16 cellular contexts compared by ENCODE assay signal in the genomic region with DNA sequence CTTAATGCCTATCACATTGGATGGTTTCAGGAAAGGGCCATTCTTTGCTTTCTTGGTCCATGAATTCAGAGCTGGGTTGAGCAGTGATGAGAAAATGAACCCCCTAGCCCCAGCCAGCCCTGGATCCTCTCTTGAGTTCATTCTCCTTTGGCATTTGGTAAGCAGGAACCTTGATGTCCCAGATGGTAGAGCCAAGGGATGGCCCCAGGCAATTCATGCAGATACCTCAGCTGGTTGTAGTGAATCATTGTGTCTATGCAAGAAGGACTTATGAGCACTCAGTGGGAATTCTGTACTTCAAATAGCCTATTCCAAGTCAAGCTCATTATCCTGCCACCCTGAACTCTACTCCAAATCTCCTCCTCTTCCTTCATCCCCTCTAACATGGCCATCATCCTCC.
DNase-seq lines count a peak whose midpoint lies in the region; ATAC-seq and TF ChIP-seq lines count a peak whose summit lies in the region.
"Had no signal": no experiment of that assay in that cellular context is flagged by ENCODE, and none has a peak within 500 bp of the region (broad histone marks: within the 10 kb centered on the region; RNA-seq: fewer than 3 reads in every experiment).

No MANE protein-coding gene starts in this region.

- no peak overlapping the region for H2AK5ac ChIP-seq in mesendoderm (ENCODE audit: low read length)

- H3K56ac ChIP-seq in mesendoderm (ENCODE audit: low read length) = no peak overlapping the region

- H3K4me3 ChIP-seq in epithelial cell of esophagus (ENCODE audit: low read length) (no peak overlapping the region), mesendoderm (ENCODE audit: low read length) (no peak overlapping the region)
- H3K4me3 ChIP-seq: BLaER1, GM12878 had no signal

- no peak overlapping the region for H3K23ac ChIP-seq in mesendoderm (ENCODE audit: low read length)

- H3K9ac ChIP-seq in mesendoderm (ENCODE audit: low read length) = no peak overlapping the region
- H3K9ac ChIP-seq: BLaER1 had no signal

- H3K4me2 ChIP-seq in mesendoderm (ENCODE audit: low read length) = no peak overlapping the region
- H3K4me2 ChIP-seq: BLaER1 had no signal

- intact Hi-C loops in natural killer cell (cut with micrococcal nuclease) = no loop called here

- no peak overlapping the region for H3K27ac ChIP-seq in mesendoderm (ENCODE audit: low read depth, low read length)
- H3K27ac ChIP-seq: BLaER1 had no signal

- peak overlapping the region; percentile 2 for H3K4me3 Mint-ChIP-seq in natural killer cell treated with Interleukin-12 subunit alpha and Interleukin-12 subunit beta and Interleukin-15 and Interleukin-18, amount 100 ng/mL, for 72 hours
- no peak overlapping the region for H3K4me3 Mint-ChIP-seq in natural killer cell
- H3K4me3 Mint-ChIP-seq: CD14-positive monocyte; CD4-positive, alpha-beta memory T cell; H9 had no signal

- H3K79me2 ChIP-seq in mesendoderm (ENCODE audit: control insufficient read depth, insufficient read depth, low read length) = no peaks in the 10 kb centered on the region

- H2BK120ac ChIP-seq in mesendoderm (ENCODE audit: low read depth, low read length) = no peak overlapping the region

- H3K36me3 ChIP-seq in mesendoderm (ENCODE audit: control insufficient read depth, insufficient read depth, low read length) = no peaks in the 10 kb centered on the region
- H3K36me3 ChIP-seq: BLaER1 had no signal

- no peak overlapping the region for H3K18ac ChIP-seq in mesendoderm (ENCODE audit: low read length)

- H3K9me3 Mint-ChIP-seq in natural killer cell treated with Interleukin-12 subunit alpha and Interleukin-12 subunit beta and Interleukin-15 and Interleukin-18, amount 100 ng/mL, for 72 hours = no peaks in the 10 kb centered on the region
- H3K9me3 Mint-ChIP-seq in natural killer cell = no peaks in the 10 kb centered on the region

- no peak overlapping the region for H2BK5ac ChIP-seq in mesendoderm (ENCODE audit: low read length)

- no peak overlapping the region for H3K4ac ChIP-seq in mesendoderm (ENCODE audit: low read depth, low read length)

- peaks cover 5% of the 10 kb centered on the region for H3K36me3 Mint-ChIP-seq in natural killer cell treated with Interleukin-12 subunit alpha and Interleukin-12 subunit beta and Interleukin-15 and Interleukin-18, amount 100 ng/mL, for 72 hours
- no peaks in the 10 kb centered on the region for H3K36me3 Mint-ChIP-seq in natural killer cell
- H3K36me3 Mint-ChIP-seq: CD14-positive monocyte; CD4-positive, alpha-beta memory T cell had no signal

- H4K5ac ChIP-seq in mesendoderm (ENCODE audit: low read length) = no peak overlapping the region

- TF ChIP-seq CTCF in natural killer cell (IDR thresholded peaks at IDR 0.05) (no peak), epithelial cell of esophagus (IDR thresholded peaks at IDR 0.05; ENCODE audit: insufficient read depth, low read depth, low read length, missing control alignments) (no peak)

- H3K4me1 Mint-ChIP-seq in natural killer cell treated with Interleukin-12 subunit alpha and Interleukin-12 subunit beta and Interleukin-15 and Interleukin-18, amount 100 ng/mL, for 72 hours (ENCODE audit: low read depth in 2 of 2) = peaks cover 13 to 16% of the 10 kb centered on the region in 2 donors
- peaks cover 10 to 18% of the 10 kb centered on the region in 2 donors for H3K4me1 Mint-ChIP-seq in natural killer cell
- H3K4me1 Mint-ChIP-seq: CD14-positive monocyte; CD4-positive, alpha-beta memory T cell; H9 had no signal

- no peak for ATAC-seq in natural killer cell treated with Interleukin-12 subunit alpha and Interleukin-12 subunit beta and Interleukin-15 and Interleukin-18, amount 100 ng/mL, for 72 hours
- ATAC-seq in natural killer cell (no peak), HG03039 (IDR thresholded peaks at IDR 0.05; ENCODE audit: unreplicated experiment) (no peak), GM18502 (IDR thresholded peaks at IDR 0.05; ENCODE audit: poor library complexity, unreplicated experiment) (no peak)
- ATAC-seq: GM12878 had no signal

- no peak overlapping the region for H2BK15ac ChIP-seq in mesendoderm (replicated peaks; ENCODE audit: low read depth)

- H3K79me1 ChIP-seq in mesendoderm (ENCODE audit: low read length) = no peaks in the 10 kb centered on the region

- H3K4me1 ChIP-seq in mesendoderm (ENCODE audit: control insufficient read depth, low read depth, low read length) = no peaks in the 10 kb centered on the region
- H3K4me1 ChIP-seq: BLaER1 had no signal

- no peak for DNase-seq in natural killer cell treated with Interleukin-12 subunit alpha and Interleukin-12 subunit beta and Interleukin-15 and Interleukin-18, amount 100 ng/mL, for 72 hours (ENCODE audit: low spot score)
- no peak for DNase-seq in natural killer cell
- DNase-seq in epithelial cell of esophagus (ENCODE audit: low read depth) = peak; percentile 26
- peak; percentile 17 for DNase-seq in mesendoderm
- DNase-seq in activated CD8-positive, alpha-beta memory T cell treated with anti-CD3 and anti-CD28 coated beads for 24 hours = no peak
- DNase-seq: 8988T; CD4-positive, alpha-beta memory T cell; DMS153; DMS79; GOT3; H9 had no signal

- peak overlapping the region in 1 of 2 donors; percentile 5 for H3K27ac Mint-ChIP-seq in natural killer cell treated with Interleukin-12 subunit alpha and Interleukin-12 subunit beta and Interleukin-15 and Interleukin-18, amount 100 ng/mL, for 72 hours
- no peak overlapping the region for H3K27ac Mint-ChIP-seq in natural killer cell
- H3K27ac Mint-ChIP-seq: CD14-positive monocyte; CD4-positive, alpha-beta memory T cell; H9 had no signal

- no peaks in the 10 kb centered on the region for H3K27me3 ChIP-seq in mesendoderm (ENCODE audit: insufficient read depth, low read length, poor library complexity)
- H3K27me3 ChIP-seq: BLaER1 had no signal

- peaks cover 4 to 8% of the 10 kb centered on the region in 2 donors for H3K27me3 Mint-ChIP-seq in natural killer cell treated with Interleukin-12 subunit alpha and Interleukin-12 subunit beta and Interleukin-15 and Interleukin-18, amount 100 ng/mL, for 72 hours
- H3K27me3 Mint-ChIP-seq in natural killer cell (ENCODE audit: low read depth in 2 of 2) = no peaks in the 10 kb centered on the region

- no peak overlapping the region for H4K8ac ChIP-seq in mesendoderm (ENCODE audit: low read depth, low read length)

Comparison
In these comparisons a context has a peak if more than half of its experiments do, and no peak if none do; other contexts are left out.
1. DNase-seq: peak in epithelial cell of esophagus (single experiment) and mesendoderm (single experiment); none in natural killer cell treated with Interleukin-12 subunit alpha and Interleukin-12 subunit beta and Interleukin-15 and Interleukin-18, amount 100 ng/mL, for 72 hours (single experiment), natural killer cell (single experiment) and activated CD8-positive, alpha-beta memory T cell treated with anti-CD3 and anti-CD28 coated beads for 24 hours (single experiment).